Comparison of ENCODE assay signal across 27 cellular contexts in genomic region chr5:5981562-5981961, GRCh38.
"Had no signal": no experiment of that assay in that cellular context is flagged by ENCODE, and none has a peak within 500 bp of the region (broad histone marks: within the 10 kb centered on the region; RNA-seq: fewer than 3 reads in every experiment).

No MANE protein-coding gene starts in this region.

- DNase-seq: colonic mucosa; cortex of kidney; effector CD8-positive, alpha-beta T cell; effector memory CD8-positive, alpha-beta T cell; endodermal cell; erythroblast; foreskin keratinocyte; heart left ventricle; hypothalamus; immature natural killer cell; islet precursor cell; kidney; kidney glomerular epithelial cell; left lung; left ventricle myocardium superior; lower lobe of right lung; mesenchymal stem cell; mucosa of descending colon; naive B cell had no signal

- FAIRE-seq: endometrium, frontal cortex, kidney had no signal

- H3K4me1 Mint-ChIP-seq: immature natural killer cell, naive B cell had no signal

- H3K27me3 ChIP-seq: colonic mucosa, foreskin keratinocyte, gastroesophageal sphincter, heart left ventricle, hepatocyte, left lung had no signal

- H3K79me2 ChIP-seq: hepatocyte had no signal

- H3K9me3 Mint-ChIP-seq: endodermal cell, mesothelial cell of epicardium had no signal

- H3K27me3 Mint-ChIP-seq: dendritic cell treated with granulocyte-macrophage colony-stimulating factor and Interleukin-4, amounts not matched to agents 40 ng/mL and 50 ng/mL, for 4 days; effector memory CD8-positive, alpha-beta T cell had no signal

- H2AFZ ChIP-seq: hepatocyte had no signal

- ATAC-seq: effector memory CD8-positive, alpha-beta T cell; esophagus mucosa; foreskin keratinocyte; gastroesophageal sphincter; heart left ventricle; left lung; left ventricle myocardium superior; lower lobe of right lung; mucosa of descending colon had no signal

- H3K36me3 ChIP-seq: colonic mucosa, gastroesophageal sphincter, heart left ventricle, left lung, lower lobe of right lung had no signal

- H3K4me1 ChIP-seq: colonic mucosa, foreskin keratinocyte, gastroesophageal sphincter had no signal

- H3K4me2 ChIP-seq: hepatocyte had no signal

- H3K27ac ChIP-seq: colonic mucosa, epithelial cell of prostate, foreskin keratinocyte, gastroesophageal sphincter, heart left ventricle, hepatocyte, left lung, lower lobe of right lung had no signal

- H3K4me3 Mint-ChIP-seq: dendritic cell treated with granulocyte-macrophage colony-stimulating factor and Interleukin-4, amounts not matched to agents 40 ng/mL and 50 ng/mL, for 4 days; effector memory CD8-positive, alpha-beta T cell; endodermal cell; immature natural killer cell; mesothelial cell of epicardium; naive B cell had no signal

- H3K36me3 Mint-ChIP-seq: immature natural killer cell, mesothelial cell of epicardium, naive B cell had no signal

- H3K27ac Mint-ChIP-seq: dendritic cell treated with granulocyte-macrophage colony-stimulating factor and Interleukin-4, amounts not matched to agents 40 ng/mL and 50 ng/mL, for 4 days; effector memory CD8-positive, alpha-beta T cell; endodermal cell; immature natural killer cell; mesothelial cell of epicardium; naive B cell had no signal

- H3K4me3 ChIP-seq: colonic mucosa, gastroesophageal sphincter, heart left ventricle, hepatocyte, left lung, lower lobe of right lung, mucosa of descending colon had no signal

- H3K9me3 ChIP-seq: colonic mucosa, gastroesophageal sphincter, heart left ventricle, left lung, lower lobe of right lung, mucosa of descending colon had no signal
